Comparison of ENCODE assay signal across 29 cellular contexts in the genomic region with DNA sequence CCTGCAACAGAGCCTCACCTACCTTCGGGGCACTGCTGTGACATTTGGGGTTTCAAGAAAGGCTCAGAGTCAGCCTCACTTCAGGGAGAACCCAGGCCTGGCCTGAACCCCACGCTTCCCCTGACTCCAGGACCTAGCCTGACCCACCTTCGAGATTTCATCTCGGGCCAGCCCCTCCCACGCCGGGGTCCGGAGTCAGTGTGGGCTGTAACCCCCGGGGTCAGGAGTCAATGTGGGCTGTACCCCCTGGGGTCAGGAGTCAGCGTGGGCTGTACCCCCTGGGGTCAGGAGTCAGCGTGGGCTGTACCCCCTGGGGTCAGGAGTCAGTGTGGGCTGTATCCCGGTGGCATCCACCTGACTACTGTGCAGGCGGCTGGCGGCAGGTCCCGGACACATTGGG.
"Had no signal": no experiment of that assay in that cellular context is flagged by ENCODE, and none has a peak within 500 bp of the region (broad histone marks: within the 10 kb centered on the region; RNA-seq: fewer than 3 reads in every experiment).

No MANE protein-coding gene starts in this region.

- H3K36me3 Mint-ChIP-seq: activated naive CD8-positive, alpha-beta T cell treated with anti-CD3 and anti-CD28 coated beads, Interleukin-2, amount 10 ng/mL, durations not matched to agents 7 days and 5 days; naive B cell had no signal

- DNase-seq: activated CD4-positive, alpha-beta T cell treated with anti-CD3 and anti-CD28 coated beads for 48 hours; activated CD4-positive, alpha-beta T cell treated with anti-CD3 and anti-CD28 coated beads, Interleukin-2, amount 50 U/mL, for 48 hours; activated CD8-positive, alpha-beta memory T cell treated with anti-CD3 and anti-CD28 coated beads, Interleukin-2, amount 50 U/mL, for 4 hours; activated gamma-delta T cell; activated naive CD4-positive, alpha-beta T cell treated with anti-CD3 and anti-CD28 coated beads, Interleukin-2, amount 10 ng/mL, durations not matched to agents 7 days and 5 days; activated naive CD8-positive, alpha-beta T cell treated with anti-CD3 and anti-CD28 coated beads, Interleukin-2, amount 10 ng/mL, durations not matched to agents 7 days and 5 days; activated T-cell treated with anti-CD3 and anti-CD28 coated beads, Interleukin-2, amount 50 U/mL, for 24 hours; caudate nucleus; foreskin keratinocyte; heart right ventricle; left cardiac atrium; mammary epithelial cell; naive B cell; nephron progenitor cell; ovary; stimulated activated CD4-positive, alpha-beta T cell treated with anti-CD3 and anti-CD28 coated beads, Interleukin-4, amount 100 ng/mL, for 24 hours; T-helper 9 cell had no signal

- H3K27ac Mint-ChIP-seq: activated naive CD4-positive, alpha-beta T cell treated with anti-CD3 and anti-CD28 coated beads, Interleukin-2, amount 10 ng/mL, durations not matched to agents 7 days and 5 days; activated naive CD8-positive, alpha-beta T cell treated with anti-CD3 and anti-CD28 coated beads, Interleukin-2, amount 10 ng/mL, durations not matched to agents 7 days and 5 days; activated T-cell treated with anti-CD3 and anti-CD28 coated beads, Interleukin-2, amount 50 U/mL, for 24 hours; dendritic cell treated with granulocyte-macrophage colony-stimulating factor and Interleukin-4, amounts not matched to agents 40 ng/mL and 50 ng/mL, for 4 days; naive B cell; nephron progenitor cell; progenitor cell of endocrine pancreas; stimulated activated effector memory CD8-positive, alpha-beta T cell treated with anti-CD3 and anti-CD28 coated beads, Interleukin-12 subunit alpha, Interleukin-12 subunit beta, amount 100 ng/mL, for 72 hours had no signal

- H3K36me3 ChIP-seq: esophagus muscularis mucosa, heart right ventricle, ovary, right lobe of liver, suprapubic skin, upper lobe of left lung had no signal

- ATAC-seq: activated CD4-positive, CD25-positive, alpha-beta regulatory T cell treated with anti-CD3 and anti-CD28 coated beads, Interleukin-2, amount 50 U/mL, for 24 hours; foreskin keratinocyte; right lobe of liver; stimulated activated effector memory CD8-positive, alpha-beta T cell treated with anti-CD3 and anti-CD28 coated beads, Interleukin-12 subunit alpha, Interleukin-12 subunit beta, amount 100 ng/mL, for 72 hours had no signal

- H3K4me3 Mint-ChIP-seq: activated naive CD4-positive, alpha-beta T cell treated with anti-CD3 and anti-CD28 coated beads, Interleukin-2, amount 10 ng/mL, durations not matched to agents 7 days and 5 days; activated naive CD8-positive, alpha-beta T cell treated with anti-CD3 and anti-CD28 coated beads, Interleukin-2, amount 10 ng/mL, durations not matched to agents 7 days and 5 days; activated T-cell treated with anti-CD3 and anti-CD28 coated beads, Interleukin-2, amount 50 U/mL, for 24 hours; dendritic cell treated with granulocyte-macrophage colony-stimulating factor and Interleukin-4, amounts not matched to agents 40 ng/mL and 50 ng/mL, for 4 days; nephron progenitor cell; stimulated activated effector memory CD8-positive, alpha-beta T cell treated with anti-CD3 and anti-CD28 coated beads, Interleukin-12 subunit alpha, Interleukin-12 subunit beta, amount 100 ng/mL, for 72 hours had no signal

- FAIRE-seq: islet of Langerhans, TTC549 had no signal

- H3K27me3 Mint-ChIP-seq: activated T-cell treated with anti-CD3 and anti-CD28 coated beads, Interleukin-2, amount 50 U/mL, for 24 hours; progenitor cell of endocrine pancreas had no signal

- H3K27me3 ChIP-seq: esophagus muscularis mucosa, ovary, right lobe of liver, suprapubic skin, upper lobe of left lung had no signal

- H3K4me3 ChIP-seq: esophagus muscularis mucosa, heart right ventricle, ovary, right lobe of liver, skin epidermis, suprapubic skin, upper lobe of left lung had no signal

- H3K4me1 ChIP-seq: foreskin keratinocyte, right lobe of liver had no signal

- H3K9me3 ChIP-seq: ovary, suprapubic skin had no signal

- H3K27ac ChIP-seq: foreskin keratinocyte, heart right ventricle, ovary, right lobe of liver, skin epidermis, suprapubic skin, upper lobe of left lung, VCaP had no signal

- H3K4me1 Mint-ChIP-seq: stimulated activated effector memory CD8-positive, alpha-beta T cell treated with anti-CD3 and anti-CD28 coated beads, Interleukin-12 subunit alpha, Interleukin-12 subunit beta, amount 100 ng/mL, for 72 hours had no signal
